ENCODE assay signal across 8 cellular contexts in the genomic region with DNA sequence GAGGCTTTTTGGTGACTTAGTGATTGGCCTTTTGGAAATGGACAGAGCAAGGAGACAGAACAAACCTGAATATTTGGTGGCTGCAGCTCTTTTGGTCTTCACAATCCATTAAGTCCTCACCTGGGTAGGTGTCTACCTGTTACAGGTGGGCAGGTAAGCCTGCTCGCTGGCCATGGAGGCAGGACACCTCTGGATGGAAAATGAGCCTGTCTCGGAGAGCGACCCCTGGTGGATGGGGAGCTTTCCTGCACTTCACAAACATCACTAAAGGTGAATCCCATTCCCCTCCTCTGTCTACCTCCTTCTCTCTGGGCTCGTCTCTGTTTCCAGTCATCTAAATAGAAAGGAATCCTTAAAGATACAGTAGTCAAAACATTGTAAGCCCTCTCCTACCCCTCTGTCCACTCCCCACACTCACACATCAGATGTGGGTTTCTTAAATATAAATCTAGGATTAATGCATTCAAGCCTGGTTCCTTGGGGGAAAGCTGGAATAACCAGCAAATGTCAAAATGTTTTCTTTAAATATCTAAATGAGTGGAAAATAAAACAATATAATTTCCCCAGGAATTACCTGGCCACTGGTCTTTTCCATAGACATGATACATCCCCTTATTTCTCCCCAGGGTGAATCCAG.
A peak's percentile ranks its signal among the peaks of the same experiment; 100 is the strongest.
DNase-seq lines count a peak whose midpoint lies in the region; FAIRE-seq and TF ChIP-seq lines count a peak whose summit lies in the region.

No MANE protein-coding gene starts in this region.

- 9% methylated on average over 4 of the region's 4 CpGs for WGBS in mammary epithelial cell (ENCODE audit: low coverage, missing lambda C conversion rate)

- H2AFZ ChIP-seq in mammary epithelial cell (ENCODE audit: low read depth, low read length) = no peak overlapping the region

- intact Hi-C loops in CD4-positive, alpha-beta memory T cell (cut with micrococcal nuclease) = loop anchor here (2.0 kb wide), 1 partner anchor 52 kb away; no protein-coding TSS in a partner anchor
- intact Hi-C loops in mammary epithelial cell (cut with micrococcal nuclease) = loop anchor here (1.0 to 2.0 kb wide), 6 partner anchors 14 to 314 kb away; no protein-coding TSS in a partner anchor

- in situ Hi-C loops in mammary epithelial cell (cut with MboI; ENCODE audit: low sequenced_read_pairs in 2 of 2) = no loop called here

- dilution Hi-C loops in mammary epithelial cell (cut with HindIII; ENCODE audit: low sequenced_read_pairs) = loop anchor here (10.0 kb wide), 1 partner anchor 48 kb away; no protein-coding TSS in a partner anchor

- H3K4me2 ChIP-seq in mammary epithelial cell (ENCODE audit: insufficient read depth, low read depth, low read length) = no peak overlapping the region

- peak in 4 of 5 donors; percentile 46 to 56 (median 50) for DNase-seq in CD4-positive, alpha-beta memory T cell
- DNase-seq in HK-2 (ENCODE audit: unreplicated experiment) (peak; percentile 48), T-helper 9 cell (peak; percentile 59), mammary epithelial cell (peak; percentile 28), urothelium cell line (ENCODE audit: low spot score) (peak; percentile 42), RCC 7860 (ENCODE audit: low spot score) (no peak), amygdala (lab: John Stamatoyannopoulos, UW) (no peak)

- TF ChIP-seq CTCF in mammary epithelial cell (conservative IDR thresholded peaks at IDR 0.05 in 1 of 2, IDR thresholded peaks at IDR 0.05 in 1 of 2; ENCODE audit: extremely low read depth in 1 of 2, insufficient read depth in 1 of 2, low read depth in 1 of 2, low read length in 2 of 2) (peak; percentile 91 to 95), nephron (IDR thresholded peaks at IDR 0.05; ENCODE audit: unreplicated experiment in 3 of 3) (peak; percentile 31 to 52 (median 35))

- no peaks in the 10 kb centered on the region for H3K27me3 ChIP-seq in CD4-positive, alpha-beta memory T cell (ENCODE audit: insufficient read depth, low read length)
- H3K27me3 ChIP-seq in mammary epithelial cell (ENCODE audit: insufficient read depth, low read length) = no peaks in the 10 kb centered on the region

- H3K4me3 Mint-ChIP-seq in CD4-positive, alpha-beta memory T cell = no peak overlapping the region
- H3K4me3 Mint-ChIP-seq in nephron = no peak overlapping the region

- H3K4me3 ChIP-seq in CD4-positive, alpha-beta memory T cell (ENCODE audit: low read length in 2 of 2) = no peak overlapping the region
- no peak overlapping the region for H3K4me3 ChIP-seq in mammary epithelial cell (replicated peaks in 1 of 3; ENCODE audit: insufficient read depth in 1 of 3, low read depth in 2 of 3, low read length in 3 of 3)

- POLR2A ChIA-PET in CD4-positive, alpha-beta memory T cell (lab: Charles Lee; ENCODE audit: partially characterized antibody) = interaction anchor here (0.6 to 1.1 kb wide), 2 partner anchors 61 to 206 kb away, joined by 3 to 5 read pairs; no protein-coding TSS in a partner anchor

- no peak overlapping the region for H3K9ac ChIP-seq in mammary epithelial cell (ENCODE audit: insufficient read depth, low read length)

- no peaks in the 10 kb centered on the region for H4K20me1 ChIP-seq in mammary epithelial cell (ENCODE audit: insufficient read depth, low read length)

- CTCF ChIA-PET in CD4-positive, alpha-beta memory T cell (lab: Charles Lee; ENCODE audit: partially characterized antibody) = interaction anchor here (0.7 to 5.6 kb wide), 18 partner anchors 9 to 324 kb away, joined by 3 to 65 read pairs (median 5); partner anchors contain the start of genes FAM217B and PPP1R3D
- CTCF ChIA-PET in mammary epithelial cell (lab: Charles Lee; ENCODE audit: low non-redundant PET) = interaction anchor here (0.5 kb wide), 1 partner anchor 124 kb away, joined by 6 read pairs; no protein-coding TSS in a partner anchor

- no peaks in the 10 kb centered on the region for H3K9me3 ChIP-seq in CD4-positive, alpha-beta memory T cell (ENCODE audit: control insufficient read depth in 1 of 2, low read length in 2 of 2)
- H3K9me3 ChIP-seq in mammary epithelial cell (replicated peaks; ENCODE audit: insufficient read depth, low read length) = no peaks in the 10 kb centered on the region

- H3K4me1 ChIP-seq in CD4-positive, alpha-beta memory T cell (ENCODE audit: insufficient read depth, low read length) = peaks cover 18% of the 10 kb centered on the region
- no peaks in the 10 kb centered on the region for H3K4me1 ChIP-seq in mammary epithelial cell (ENCODE audit: insufficient read depth, low read length)

- no peaks in the 10 kb centered on the region for H3K36me3 Mint-ChIP-seq in CD4-positive, alpha-beta memory T cell
- H3K36me3 Mint-ChIP-seq in nephron (ENCODE audit: low read depth) = no peaks in the 10 kb centered on the region

- FAIRE-seq in urothelium cell line (lab: Jason Lieb, UNC) (no peak), RCC 7860 (lab: Jason Lieb, UNC) (no peak)

- no peaks in the 10 kb centered on the region for H3K9me3 Mint-ChIP-seq in CD4-positive, alpha-beta memory T cell
- no peaks in the 10 kb centered on the region for H3K9me3 Mint-ChIP-seq in nephron

- peaks cover 1 to 26% (median 14%) of the 10 kb centered on the region in 4 donors for H3K4me1 Mint-ChIP-seq in CD4-positive, alpha-beta memory T cell
- H3K4me1 Mint-ChIP-seq in nephron = peaks cover 24% of the 10 kb centered on the region

- H3K27me3 Mint-ChIP-seq in CD4-positive, alpha-beta memory T cell = no peaks in the 10 kb centered on the region
- peaks cover 37% of the 10 kb centered on the region for H3K27me3 Mint-ChIP-seq in nephron (ENCODE audit: low read depth)

- H3K27ac ChIP-seq in CD4-positive, alpha-beta memory T cell (ENCODE audit: low read depth, low read length) = no peak overlapping the region
- no peak overlapping the region for H3K27ac ChIP-seq in mammary epithelial cell (ENCODE audit: insufficient read depth, low read depth, low read length)

- H3K27ac Mint-ChIP-seq in CD4-positive, alpha-beta memory T cell = peak overlapping the region in 2 of 7 donors; percentile 19 to 38
- no peak overlapping the region for H3K27ac Mint-ChIP-seq in nephron

- BruUV-seq in mammary epithelial cell (replicated peaks; lab: Mats Ljungman, UMichigan) = no TSS peak

- no peaks in the 10 kb centered on the region for H3K36me3 ChIP-seq in CD4-positive, alpha-beta memory T cell (ENCODE audit: insufficient read depth, low read length)
- no peaks in the 10 kb centered on the region for H3K36me3 ChIP-seq in mammary epithelial cell (ENCODE audit: insufficient read depth, low read length)

- no peaks in the 10 kb centered on the region for H3K79me2 ChIP-seq in mammary epithelial cell (ENCODE audit: insufficient read depth, low read length)

Comparison
In these comparisons a context has a peak if more than half of its experiments do, and no peak if none do; other contexts are left out.
1. DNase-seq: peak in CD4-positive, alpha-beta memory T cell (4 of 5), HK-2 (single experiment), T-helper 9 cell (single experiment), mammary epithelial cell (single experiment) and urothelium cell line (single experiment); none in RCC 7860 (single experiment) and amygdala (0 of 56).